Comparison of ENCODE assay signal across 21 cellular contexts in genomic region chr11:116387623-116388022, GRCh38.
"Had no signal": no experiment of that assay in that cellular context is flagged by ENCODE, and none has a peak within 500 bp of the region (broad histone marks: within the 10 kb centered on the region; RNA-seq: fewer than 3 reads in every experiment).

No MANE protein-coding gene starts in this region.

- H3K79me2 ChIP-seq: hepatocyte had no signal

- DNase-seq: dermis blood vessel endothelial cell; effector CD4-positive, alpha-beta T cell; endodermal cell; foreskin melanocyte; head of caudate nucleus; kidney; left cardiac atrium; left ventricle myocardium inferior; lower lobe of right lung; mesenchymal stem cell; midbrain; occipital lobe; pancreas; right cardiac atrium; small intestine; stimulated activated CD4-positive, alpha-beta T cell treated with anti-CD3 and anti-CD28 coated beads, Interleukin-12 subunit alpha, Interleukin-12 subunit beta, amount 100 ng/mL, for 4 hours; stimulated activated naive CD4-positive, alpha-beta T cell treated with Interleukin-2 at 50 U/mL for 16 hours; trophoblast cell had no signal

- H2AFZ ChIP-seq: hepatocyte had no signal

- H3K27ac Mint-ChIP-seq: endodermal cell; natural killer cell treated with Interleukin-12 subunit alpha and Interleukin-12 subunit beta and Interleukin-15 and Interleukin-18, amount 100 ng/mL, for 72 hours; progenitor cell of endocrine pancreas had no signal

- H3K4me3 Mint-ChIP-seq: endodermal cell; natural killer cell treated with Interleukin-12 subunit alpha and Interleukin-12 subunit beta and Interleukin-15 and Interleukin-18, amount 100 ng/mL, for 72 hours had no signal

- H3K4me2 ChIP-seq: hepatocyte had no signal

- H3K9me3 ChIP-seq: left ventricle myocardium inferior, lower lobe of right lung, pancreas had no signal

- H3K4me3 ChIP-seq: hepatocyte, left ventricle myocardium inferior, lower lobe of right lung, pancreas had no signal

- H3K4me1 ChIP-seq: left ventricle myocardium inferior, lower lobe of right lung, pancreas had no signal

- H3K27me3 ChIP-seq: hepatocyte, pancreas had no signal

- H3K36me3 Mint-ChIP-seq: natural killer cell treated with Interleukin-12 subunit alpha and Interleukin-12 subunit beta and Interleukin-15 and Interleukin-18, amount 100 ng/mL, for 72 hours had no signal

- ATAC-seq: left cardiac atrium, lower lobe of right lung, pancreas, right cardiac atrium had no signal

- H3K9me3 Mint-ChIP-seq: endodermal cell; natural killer cell treated with Interleukin-12 subunit alpha and Interleukin-12 subunit beta and Interleukin-15 and Interleukin-18, amount 100 ng/mL, for 72 hours had no signal

- H3K27ac ChIP-seq: hepatocyte, left ventricle myocardium inferior, lower lobe of right lung, pancreas had no signal

- H3K4me1 Mint-ChIP-seq: endodermal cell had no signal

- H3K27me3 Mint-ChIP-seq: progenitor cell of endocrine pancreas had no signal

- H3K36me3 ChIP-seq: left ventricle myocardium inferior, lower lobe of right lung, pancreas had no signal
